10 cellular contexts compared by ENCODE assay signal in genomic region chr10:133160813-133161471, GRCh38. TPM values are rescaled to one million over a fixed set of nuclear protein-coding genes. Genes with fewer than 3 reads are reported as not detected.
DNase-seq lines count a peak whose midpoint lies in the region; ATAC-seq, FAIRE-seq and TF ChIP-seq lines count a peak whose summit lies in the region.
"Had no signal": no experiment of that assay in that cellular context is flagged by ENCODE, and none has a peak within 500 bp of the region (broad histone marks: within the 10 kb centered on the region; RNA-seq: fewer than 3 reads in every experiment).

No MANE protein-coding gene starts in this region.

- H3K27me3 Mint-ChIP-seq in natural killer cell (ENCODE audit: low read depth in 2 of 2): peaks cover 5 to 12% of the 10 kb centered on the region in 2 donors

- H3K4me1 ChIP-seq in H1 (replicated peaks in 1 of 4; ENCODE audit: control insufficient read depth in 3 of 4, insufficient read depth in 4 of 4, low read length in 3 of 4) (peaks cover 3 to 51% (median 24%) of the 10 kb centered on the region in 4 experiments), vagina (peaks cover 16% of the 10 kb centered on the region)

- no peak for FAIRE-seq in H1 (lab: Jason Lieb, UNC)

- H2BK20ac ChIP-seq in H1 (ENCODE audit: low read length): no peak overlapping the region

- peak overlapping the region; percentile 11 for H3K4ac ChIP-seq in H1 (replicated peaks; ENCODE audit: insufficient read length, low read depth, low read length)

- H3K14ac ChIP-seq in H1 (ENCODE audit: insufficient read length): no peak overlapping the region

- H3K9ac ChIP-seq in H1 (replicated peaks in 1 of 4; ENCODE audit: extremely low read depth in 1 of 4, low read depth in 3 of 4, low read length in 3 of 4): 0 out of 7 replicates have a peak overlapping the region, but pooled peaks of 1 of the 4 experiments have one; percentile 5

- H2BK12ac ChIP-seq in H1 (ENCODE audit: low read depth, low read length): no peak overlapping the region

- no peak overlapping the region for H2BK15ac ChIP-seq in H1 (ENCODE audit: low read length)

- no peaks in the 10 kb centered on the region for H3K9me3 ChIP-seq in H1 (ENCODE audit: insufficient read depth in 2 of 2, low read depth in 1 of 2, low read length in 1 of 2)
- no peaks in the 10 kb centered on the region for H3K9me3 ChIP-seq in vagina

- H2AK5ac ChIP-seq in H1 (ENCODE audit: low read depth, low read length): no peak overlapping the region

- no peak for ATAC-seq in Right ventricle myocardium inferior
- no peak for ATAC-seq in left ventricle myocardium superior
- no peak for ATAC-seq in natural killer cell
- no peak for ATAC-seq in GM19328 (IDR thresholded peaks at IDR 0.05; ENCODE audit: unreplicated experiment)
- ATAC-seq in HG03354 (IDR thresholded peaks at IDR 0.05; ENCODE audit: poor library complexity, severe bottlenecking, unreplicated experiment): no peak

- no peak overlapping the region for H3K23ac ChIP-seq in H1 (ENCODE audit: insufficient read length)

- H3K4me3 ChIP-seq in H1 (ENCODE audit: extremely low read depth in 1 of 4, insufficient read depth in 2 of 4, low read depth in 3 of 4, low read length in 4 of 4): peak overlapping the region; percentile 53 to 94 (median 63)
- H3K4me3 ChIP-seq in vagina: peak overlapping the region; percentile 58 to 72

- no peak overlapping the region; the same call in 1 of the 2 replicates for H3K18ac ChIP-seq in H1 (ENCODE audit: extremely low read depth, low read length)

- no peak for TF ChIP-seq EP300 in H1 (IDR thresholded peaks at IDR 0.05; ENCODE audit: borderline replicate concordance in 1 of 2, low read depth in 2 of 2, low read length in 2 of 2)

- peak overlapping the region; percentile 90 to 92 for H3K4me2 ChIP-seq in H1 (ENCODE audit: insufficient read depth in 1 of 2, low read depth in 2 of 2, low read length in 2 of 2)

- H4K20me1 ChIP-seq in H1 (replicated peaks in 1 of 2; ENCODE audit: control insufficient read depth in 1 of 2, insufficient read depth in 2 of 2, low read length in 2 of 2): peaks cover 0 to 10% of the 10 kb centered on the region in 2 experiments

- TF ChIP-seq RAD21 in H1 (IDR thresholded peaks at IDR 0.05 in 1 of 2, conservative IDR thresholded peaks at IDR 0.05 in 1 of 2; ENCODE audit: low read depth in 2 of 2, low read length in 2 of 2): no peak

- TF ChIP-seq POLR2A in H1 (IDR thresholded peaks at IDR 0.05; ENCODE audit: control extremely low read depth in 1 of 2, low read depth in 2 of 2, low read length in 2 of 2): no peak
- TF ChIP-seq POLR2A in vagina (IDR thresholded peaks at IDR 0.05): no peak

- no peaks in the 10 kb centered on the region for H3K4me1 Mint-ChIP-seq in natural killer cell

- TF ChIP-seq CTCF in H1 (IDR thresholded peaks at IDR 0.05; ENCODE audit: control extremely low read depth in 1 of 3, insufficient read depth in 1 of 3, low read depth in 1 of 3, low read length in 3 of 3) (no peak), natural killer cell (IDR thresholded peaks at IDR 0.05) (no peak), vagina (IDR thresholded peaks at IDR 0.05) (no peak)

- H3K56ac ChIP-seq in H1 (replicated peaks; ENCODE audit: insufficient read length, low read depth, low read length): no peak overlapping the region

- no peaks in the 10 kb centered on the region for H3K36me3 Mint-ChIP-seq in natural killer cell

- WGBS in H1 (ENCODE audit: extremely low coverage in 1 of 2, insufficient coverage in 1 of 2, insufficient read length in 1 of 2, insufficient replicate concordance in 2 of 2, low coverage in 1 of 2, low lambda C conversion rate in 2 of 2, missing lambda C conversion rate in 1 of 2), 2 experiments: 22% methylated on average over 26 of the region's 29 CpGs; no CpG with 5 or more reads in 1 of the 2 experiments

- H4K5ac ChIP-seq in H1 (ENCODE audit: insufficient read length, low read depth, low read length): no peak overlapping the region

- H3K4me3 Mint-ChIP-seq in natural killer cell: peak overlapping the region; percentile 63
- H3K4me3 Mint-ChIP-seq: activated B cell treated with CpG ODN at 0.5 μM for 24 hours had no signal

- H2BK5ac ChIP-seq in H1 (ENCODE audit: low read depth, low read length): no peak overlapping the region

- peak overlapping the region; percentile 35 for H4K8ac ChIP-seq in H1 (ENCODE audit: extremely low read depth, insufficient read depth, low read length)

- H2BK120ac ChIP-seq in H1 (replicated peaks; ENCODE audit: low read depth, low read length): no peak overlapping the region

- H3K9me3 Mint-ChIP-seq in natural killer cell: no peaks in the 10 kb centered on the region
- H3K9me3 Mint-ChIP-seq: activated B cell treated with CpG ODN at 0.5 μM for 24 hours had no signal

- peak overlapping the region; percentile 77 for H4K91ac ChIP-seq in H1 (replicated peaks; ENCODE audit: insufficient read length, low read length)

- peaks cover 18% of the 10 kb centered on the region for H3K79me1 ChIP-seq in H1 (ENCODE audit: low read depth, low read length)

- intact Hi-C loops in Right ventricle myocardium inferior (cut with DNase I) (no loop called here), left ventricle myocardium superior (cut with micrococcal nuclease) (no loop called here), natural killer cell (cut with micrococcal nuclease) (loop anchor here (2.0 kb wide), 1 partner anchor 16 kb away; no protein-coding TSS in a partner anchor), vagina (cut with DNase I) (no loop called here)

- peaks cover 0 to 10% of the 10 kb centered on the region in 2 experiments; a peak in 1 of 4 replicates for H3K79me2 ChIP-seq in H1 (ENCODE audit: control insufficient read depth in 1 of 2, insufficient read depth in 2 of 2, low read length in 2 of 2)

- H3K27ac ChIP-seq in H1 (ENCODE audit: low read depth, low read length) (no peak overlapping the region), vagina (no peak overlapping the region)

- DNase-seq in Right ventricle myocardium inferior (ENCODE audit: missing footprints) (peak; percentile 44), left ventricle myocardium superior (no peak), H1 (ENCODE audit: low read depth in 1 of 2, low spot score in 2 of 2) (no peak), natural killer cell (no peak), vagina (ENCODE audit: extremely low spot score in 2 of 2) (no peak), NCI-H526 treated with DMSO at 0.1 percent for 48 hours (lab: John Stamatoyannopoulos, UW) (no peak)
- DNase-seq: activated B cell treated with CpG ODN at 0.5 μM for 24 hours had no signal

- peaks cover 12% of the 10 kb centered on the region; the same call in 1 of the 2 replicates for H3K23me2 ChIP-seq in H1 (ENCODE audit: low read depth, low read length)

- peaks cover 0 to 3% (median 0%) of the 10 kb centered on the region in 4 experiments; a peak in 2 of 7 replicates for H3K27me3 ChIP-seq in H1 (replicated peaks in 1 of 4; ENCODE audit: control insufficient read depth in 3 of 4, extremely low read depth in 1 of 4, insufficient read depth in 3 of 4, low read length in 3 of 4)
- no peaks in the 10 kb centered on the region for H3K27me3 ChIP-seq in vagina

- POLR2A ChIA-PET in H1 (lab: Charles Lee; ENCODE audit: partially characterized antibody): interaction anchor here (0.9 to 2.5 kb wide), 9 partner anchors 11 to 71 kb away, joined by 3 to 6 read pairs (median 3); no protein-coding TSS in a partner anchor

- H3K36me3 ChIP-seq in H1 (ENCODE audit: control insufficient read depth in 2 of 4, insufficient read depth in 4 of 4, low read length in 3 of 4) (peaks cover 0 to 6% (median 2%) of the 10 kb centered on the region in 4 experiments; a peak in 2 of 8 replicates), vagina (no peaks in the 10 kb centered on the region)

- CTCF ChIA-PET in H1 (lab: Charles Lee; ENCODE audit: partially characterized antibody): interaction anchor here (0.6 to 3.8 kb wide), 12 partner anchors 12 to 267 kb away, joined by 3 to 18 read pairs (median 4); no protein-coding TSS in a partner anchor

- H2AFZ ChIP-seq in H1 (ENCODE audit: low read length): no peak overlapping the region

- H3K27ac Mint-ChIP-seq in natural killer cell: no peak overlapping the region
- H3K27ac Mint-ChIP-seq: activated B cell treated with CpG ODN at 0.5 μM for 24 hours had no signal

TF ChIP-seq in H1, 55 proteins besides CTCF, POLR2A, EP300 and RAD21:
- TF ChIP-seq EZH2 (IDR thresholded peaks at IDR 0.05; ENCODE audit: low read depth, low read length, severe bottlenecking): peak; percentile 10
- no peak for TF ChIP-seq GABPA (IDR thresholded peaks at IDR 0.05; ENCODE audit: borderline replicate concordance, insufficient read depth, low read length)

RNA-seq across cellular contexts. Expression of gene KNDC1, which starts 0.9 kb away (rescaled TPM):
- not detected for total RNA-seq in Right ventricle myocardium inferior
- total RNA-seq in left ventricle myocardium superior: 0.20 TPM
- 16.7 and 19.3 TPM in 2 replicates for total RNA-seq in H1 (2021; fragmentation: NEBNext Ultra II Directional; extraction: Animal tissue kit (Norgen Biotek cat#: 25700))
- polyA plus RNA-seq in H1 (2011; rRNA removed): 7.5 and 10.4 TPM in 2 replicates
- 8.2 TPM for polyA plus RNA-seq in H1 (2011; cell fraction: cytosol; rRNA removed)
- 24.2 TPM for polyA plus RNA-seq in H1 (2011; cell fraction: nucleus; rRNA removed)
- 10.6 to 18.0 TPM (median 14.3 TPM) in 4 replicates for polyA plus RNA-seq in H1 (2012, experiment 1 of 2)
- polyA plus RNA-seq in H1 (2012, experiment 2 of 2): 7.0 TPM
- polyA plus RNA-seq in H1 (2013, experiment 1 of 2): 6.2 TPM
- polyA plus RNA-seq in H1 (2013, experiment 2 of 2): 5.8 TPM
- 14.2 and 17.3 TPM in 2 replicates for polyA minus RNA-seq in H1 (2011; rRNA and poly(A)+ RNA removed)
- 9.8 TPM for polyA minus RNA-seq in H1 (2011; cell fraction: cytosol; rRNA and poly(A)+ RNA removed)
- polyA minus RNA-seq in H1 (2011; cell fraction: nucleus; rRNA and poly(A)+ RNA removed): 27.6 TPM
- total RNA-seq in natural killer cell: 1 to 10 TPM in 2 of 3 donors, not detected in 1; 2.1 to 5.9 TPM
- 3.4 TPM for total RNA-seq in vagina
- total RNA-seq: M059J had no signal
